1 cellular context compared by ENCODE assay signal in the genomic region with DNA sequence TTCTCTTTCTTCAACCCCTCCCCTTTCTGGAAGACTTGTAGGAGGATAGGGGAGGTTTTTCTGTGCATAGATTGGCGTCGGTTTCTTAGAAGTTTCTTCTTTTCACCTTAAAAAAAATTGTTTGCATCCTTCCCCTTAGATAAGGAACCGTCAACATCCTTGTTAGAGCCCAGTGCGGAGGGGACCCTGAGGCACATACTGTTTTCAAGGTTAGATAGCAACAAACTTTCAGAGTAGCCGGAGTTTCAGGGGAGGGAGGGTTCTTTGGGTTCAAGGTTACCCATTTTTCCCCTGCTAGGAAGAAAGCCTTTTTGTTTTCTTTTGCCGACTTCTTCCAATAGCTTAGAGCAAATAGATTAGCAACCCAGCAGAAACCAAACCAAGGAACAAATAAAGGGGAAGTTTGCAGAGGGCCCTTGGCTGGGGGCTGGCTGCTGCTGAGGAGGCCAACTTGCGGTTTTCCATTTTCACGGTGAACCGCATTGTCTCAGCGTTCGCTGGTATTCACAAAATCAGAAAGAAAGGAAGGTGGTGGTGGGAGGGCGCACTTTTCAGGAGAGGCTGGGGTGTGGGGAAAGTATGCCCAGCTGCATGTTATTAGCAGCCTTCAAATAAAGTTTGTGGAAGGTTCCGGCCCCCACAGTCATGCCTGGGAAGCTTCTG.
A peak's percentile ranks its signal among the peaks of the same experiment; 100 is the strongest.
TF ChIP-seq lines count a peak whose summit lies in the region.

No MANE protein-coding gene starts in this region.

TF ChIP-seq in HepG2, 621 proteins besides CTCF, POLR2A, EP300 and RAD21 (continued from another document and continues in another):
- TF ChIP-seq MYPOP (CRISPR knock-in tag; IDR thresholded peaks at IDR 0.05) (no peak), ZSCAN30 (CRISPR knock-in tag; IDR thresholded peaks at IDR 0.05) (no peak), ZMYM2 (CRISPR knock-in tag; IDR thresholded peaks at IDR 0.05) (no peak), FOXA1 (IDR thresholded peaks at IDR 0.05) (no peak), FOXA1 (CRISPR knock-in tag; IDR thresholded peaks at IDR 0.05) (no peak), NFE2L2 (IDR thresholded peaks at IDR 0.05; ENCODE audit: low read length) (no peak), HHEX (CRISPR knock-in tag; IDR thresholded peaks at IDR 0.05) (no peak), ZNF720 (CRISPR knock-in tag; IDR thresholded peaks at IDR 0.05) (no peak), ZNF552 (CRISPR knock-in tag; IDR thresholded peaks at IDR 0.05; ENCODE audit: borderline replicate concordance) (no peak), ZNF839 (CRISPR knock-in tag; IDR thresholded peaks at IDR 0.05; ENCODE audit: borderline replicate concordance) (no peak), ZNF451 (CRISPR knock-in tag; IDR thresholded peaks at IDR 0.05) (no peak), MBNL3 (CRISPR knock-in tag; conservative IDR thresholded peaks at IDR 0.05) (no peak), ZNF607 (CRISPR knock-in tag; IDR thresholded peaks at IDR 0.05; ENCODE audit: borderline replicate concordance) (no peak), THAP8 (CRISPR knock-in tag; IDR thresholded peaks at IDR 0.05; ENCODE audit: borderline replicate concordance) (no peak), GABPA (IDR thresholded peaks at IDR 0.05; ENCODE audit: low read depth, low read length) (no peak), GABPA (CRISPR knock-in tag; IDR thresholded peaks at IDR 0.05; ENCODE audit: low read depth) (peak; percentile 38; the same call in 1 of the 2 replicates), HOMEZ (CRISPR knock-in tag; IDR thresholded peaks at IDR 0.05; ENCODE audit: low read depth) (0 out of 2 replicates have a peak, but pooled peaks have one; percentile 44), ZNF513 (CRISPR knock-in tag; conservative IDR thresholded peaks at IDR 0.05) (no peak), ZBTB44 (CRISPR knock-in tag; IDR thresholded peaks at IDR 0.05) (no peak), PCBP2 (optimal IDR thresholded peaks at IDR 0.05; ENCODE audit: low read depth, low read length, poor library complexity, severe bottlenecking) (no peak), RFXANK (CRISPR knock-in tag; IDR thresholded peaks at IDR 0.05) (no peak), ZSCAN12 (CRISPR knock-in tag; IDR thresholded peaks at IDR 0.05) (no peak), FLYWCH1 (CRISPR knock-in tag; IDR thresholded peaks at IDR 0.05) (no peak), ARID2 (CRISPR knock-in tag; IDR thresholded peaks at IDR 0.05; ENCODE audit: borderline replicate concordance) (no peak), ZNF496 (CRISPR knock-in tag; IDR thresholded peaks at IDR 0.05; ENCODE audit: insufficient replicate concordance) (no peak)
- TF ChIP-seq, protein P1, sequence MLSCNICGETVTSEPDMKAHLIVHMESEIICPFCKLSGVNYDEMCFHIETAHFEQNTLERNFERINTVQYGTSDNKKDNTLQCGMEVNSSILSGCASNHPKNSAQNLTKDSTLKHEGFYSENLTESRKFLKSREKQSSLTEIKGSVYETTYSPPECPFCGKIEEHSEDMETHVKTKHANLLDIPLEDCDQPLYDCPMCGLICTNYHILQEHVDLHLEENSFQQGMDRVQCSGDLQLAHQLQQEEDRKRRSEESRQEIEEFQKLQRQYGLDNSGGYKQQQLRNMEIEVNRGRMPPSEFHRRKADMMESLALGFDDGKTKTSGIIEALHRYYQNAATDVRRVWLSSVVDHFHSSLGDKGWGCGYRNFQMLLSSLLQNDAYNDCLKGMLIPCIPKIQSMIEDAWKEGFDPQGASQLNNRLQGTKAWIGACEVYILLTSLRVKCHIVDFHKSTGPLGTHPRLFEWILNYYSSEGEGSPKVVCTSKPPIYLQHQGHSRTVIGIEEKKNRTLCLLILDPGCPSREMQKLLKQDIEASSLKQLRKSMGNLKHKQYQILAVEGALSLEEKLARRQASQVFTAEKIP (CRISPR knock-in tag; IDR thresholded peaks at IDR 0.05; ENCODE audit: borderline replicate concordance): no peak
- TF ChIP-seq, protein P2, sequence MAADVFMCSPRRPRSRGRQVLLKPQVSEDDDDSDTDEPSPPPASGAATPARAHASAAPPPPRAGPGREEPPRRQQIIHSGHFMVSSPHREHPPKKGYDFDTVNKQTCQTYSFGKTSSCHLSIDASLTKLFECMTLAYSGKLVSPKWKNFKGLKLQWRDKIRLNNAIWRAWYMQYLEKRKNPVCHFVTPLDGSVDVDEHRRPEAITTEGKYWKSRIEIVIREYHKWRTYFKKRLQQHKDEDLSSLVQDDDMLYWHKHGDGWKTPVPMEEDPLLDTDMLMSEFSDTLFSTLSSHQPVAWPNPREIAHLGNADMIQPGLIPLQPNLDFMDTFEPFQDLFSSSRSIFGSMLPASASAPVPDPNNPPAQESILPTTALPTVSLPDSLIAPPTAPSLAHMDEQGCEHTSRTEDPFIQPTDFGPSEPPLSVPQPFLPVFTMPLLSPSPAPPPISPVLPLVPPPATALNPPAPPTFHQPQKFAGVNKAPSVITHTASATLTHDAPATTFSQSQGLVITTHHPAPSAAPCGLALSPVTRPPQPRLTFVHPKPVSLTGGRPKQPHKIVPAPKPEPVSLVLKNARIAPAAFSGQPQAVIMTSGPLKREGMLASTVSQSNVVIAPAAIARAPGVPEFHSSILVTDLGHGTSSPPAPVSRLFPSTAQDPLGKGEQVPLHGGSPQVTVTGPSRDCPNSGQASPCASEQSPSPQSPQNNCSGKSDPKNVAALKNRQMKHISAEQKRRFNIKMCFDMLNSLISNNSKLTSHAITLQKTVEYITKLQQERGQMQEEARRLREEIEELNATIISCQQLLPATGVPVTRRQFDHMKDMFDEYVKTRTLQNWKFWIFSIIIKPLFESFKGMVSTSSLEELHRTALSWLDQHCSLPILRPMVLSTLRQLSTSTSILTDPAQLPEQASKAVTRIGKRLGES (CRISPR knock-in tag; IDR thresholded peaks at IDR 0.05; ENCODE audit: borderline replicate concordance): no peak
- TF ChIP-seq, protein P3, sequence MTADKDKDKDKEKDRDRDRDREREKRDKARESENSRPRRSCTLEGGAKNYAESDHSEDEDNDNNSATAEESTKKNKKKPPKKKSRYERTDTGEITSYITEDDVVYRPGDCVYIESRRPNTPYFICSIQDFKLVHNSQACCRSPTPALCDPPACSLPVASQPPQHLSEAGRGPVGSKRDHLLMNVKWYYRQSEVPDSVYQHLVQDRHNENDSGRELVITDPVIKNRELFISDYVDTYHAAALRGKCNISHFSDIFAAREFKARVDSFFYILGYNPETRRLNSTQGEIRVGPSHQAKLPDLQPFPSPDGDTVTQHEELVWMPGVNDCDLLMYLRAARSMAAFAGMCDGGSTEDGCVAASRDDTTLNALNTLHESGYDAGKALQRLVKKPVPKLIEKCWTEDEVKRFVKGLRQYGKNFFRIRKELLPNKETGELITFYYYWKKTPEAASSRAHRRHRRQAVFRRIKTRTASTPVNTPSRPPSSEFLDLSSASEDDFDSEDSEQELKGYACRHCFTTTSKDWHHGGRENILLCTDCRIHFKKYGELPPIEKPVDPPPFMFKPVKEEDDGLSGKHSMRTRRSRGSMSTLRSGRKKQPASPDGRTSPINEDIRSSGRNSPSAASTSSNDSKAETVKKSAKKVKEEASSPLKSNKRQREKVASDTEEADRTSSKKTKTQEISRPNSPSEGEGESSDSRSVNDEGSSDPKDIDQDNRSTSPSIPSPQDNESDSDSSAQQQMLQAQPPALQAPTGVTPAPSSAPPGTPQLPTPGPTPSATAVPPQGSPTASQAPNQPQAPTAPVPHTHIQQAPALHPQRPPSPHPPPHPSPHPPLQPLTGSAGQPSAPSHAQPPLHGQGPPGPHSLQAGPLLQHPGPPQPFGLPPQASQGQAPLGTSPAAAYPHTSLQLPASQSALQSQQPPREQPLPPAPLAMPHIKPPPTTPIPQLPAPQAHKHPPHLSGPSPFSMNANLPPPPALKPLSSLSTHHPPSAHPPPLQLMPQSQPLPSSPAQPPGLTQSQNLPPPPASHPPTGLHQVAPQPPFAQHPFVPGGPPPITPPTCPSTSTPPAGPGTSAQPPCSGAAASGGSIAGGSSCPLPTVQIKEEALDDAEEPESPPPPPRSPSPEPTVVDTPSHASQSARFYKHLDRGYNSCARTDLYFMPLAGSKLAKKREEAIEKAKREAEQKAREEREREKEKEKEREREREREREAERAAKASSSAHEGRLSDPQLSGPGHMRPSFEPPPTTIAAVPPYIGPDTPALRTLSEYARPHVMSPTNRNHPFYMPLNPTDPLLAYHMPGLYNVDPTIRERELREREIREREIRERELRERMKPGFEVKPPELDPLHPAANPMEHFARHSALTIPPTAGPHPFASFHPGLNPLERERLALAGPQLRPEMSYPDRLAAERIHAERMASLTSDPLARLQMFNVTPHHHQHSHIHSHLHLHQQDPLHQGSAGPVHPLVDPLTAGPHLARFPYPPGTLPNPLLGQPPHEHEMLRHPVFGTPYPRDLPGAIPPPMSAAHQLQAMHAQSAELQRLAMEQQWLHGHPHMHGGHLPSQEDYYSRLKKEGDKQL (CRISPR knock-in tag; IDR thresholded peaks at IDR 0.05; ENCODE audit: low read depth): peak; percentile 56; the same call in 1 of the 2 replicates
- TF ChIP-seq, protein P4, sequence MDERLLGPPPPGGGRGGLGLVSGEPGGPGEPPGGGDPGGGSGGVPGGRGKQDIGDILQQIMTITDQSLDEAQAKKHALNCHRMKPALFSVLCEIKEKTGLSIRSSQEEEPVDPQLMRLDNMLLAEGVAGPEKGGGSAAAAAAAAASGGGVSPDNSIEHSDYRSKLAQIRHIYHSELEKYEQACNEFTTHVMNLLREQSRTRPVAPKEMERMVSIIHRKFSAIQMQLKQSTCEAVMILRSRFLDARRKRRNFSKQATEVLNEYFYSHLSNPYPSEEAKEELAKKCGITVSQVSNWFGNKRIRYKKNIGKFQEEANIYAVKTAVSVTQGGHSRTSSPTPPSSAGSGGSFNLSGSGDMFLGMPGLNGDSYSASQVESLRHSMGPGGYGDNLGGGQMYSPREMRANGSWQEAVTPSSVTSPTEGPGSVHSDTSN (CRISPR knock-in tag; IDR thresholded peaks at IDR 0.05): no peak
